Comparison of ENCODE assay signal across 19 cellular contexts in genomic region chr1:42179275-42179674, GRCh38. TPM values are rescaled to one million over a fixed set of nuclear protein-coding genes. Genes with fewer than 3 reads are reported as not detected.
DNase-seq lines count a peak whose midpoint lies in the region; FAIRE-seq and TF ChIP-seq lines count a peak whose summit lies in the region.
"Had no signal": no experiment of that assay in that cellular context is flagged by ENCODE, and none has a peak within 500 bp of the region (broad histone marks: within the 10 kb centered on the region; RNA-seq: fewer than 3 reads in every experiment).

No MANE protein-coding gene starts in this region.

- no peak overlapping the region for H3K4me2 ChIP-seq in endothelial cell of umbilical vein (ENCODE audit: insufficient read depth, low read length)

- BruUV-seq in endothelial cell of umbilical vein (replicated peaks; lab: Mats Ljungman, UMichigan) = no TSS peak

- dilution Hi-C loops in endothelial cell of umbilical vein (cut with MboI; ENCODE audit: extremely low pct_ligation_motif_present, low sequenced_read_pairs) = no loop called here

- intact Hi-C loops in endothelial cell of umbilical vein (cut with micrococcal nuclease) = loop anchor here (10.0 kb wide), 1 partner anchor 476 kb away; the partner anchor contains the start of gene PPIH

- no peak for TF ChIP-seq CTCF in endothelial cell of umbilical vein (IDR thresholded peaks at IDR 0.05; ENCODE audit: extremely low read depth in 1 of 2, insufficient read depth in 1 of 2, low read depth in 1 of 2, low read length in 2 of 2)
- no peak for TF ChIP-seq CTCF in retinal pigment epithelial cell (conservative IDR thresholded peaks at IDR 0.05; ENCODE audit: low read depth, low read length)
- no peak for TF ChIP-seq CTCF in osteocyte (IDR thresholded peaks at IDR 0.05)
- TF ChIP-seq CTCF in chondrocyte (IDR thresholded peaks at IDR 0.05) = no peak

- no peak for TF ChIP-seq POLR2A in endothelial cell of umbilical vein (IDR thresholded peaks at IDR 0.05; ENCODE audit: low read depth, low read length)

- CTCF ChIA-PET in endothelial cell of umbilical vein (lab: Charles Lee) = interaction anchor here (3.0 kb wide), 1 partner anchor 155 kb away, joined by 19 read pairs; the partner anchor contains the start of gene FOXJ3

- H2AFZ ChIP-seq in endothelial cell of umbilical vein (ENCODE audit: low read depth, low read length) = no peak overlapping the region

- no peaks in the 10 kb centered on the region for H3K79me2 ChIP-seq in endothelial cell of umbilical vein (ENCODE audit: control insufficient read depth, insufficient read depth, low read length)

- peak; percentile 40 for FAIRE-seq in endothelial cell of umbilical vein (lab: Jason Lieb, UNC)

- peak; percentile 25 for DNase-seq in DMS79 treated with DMSO at 0.1 percent for 48 hours (lab: John Stamatoyannopoulos, UW)
- DNase-seq in DMS79 (lab: John Stamatoyannopoulos, UW) = no peak
- DNase-seq in NCI-H526 treated with DMSO at 0.1 percent for 48 hours (lab: John Stamatoyannopoulos, UW) = peak; percentile 54
- DNase-seq in endothelial cell of umbilical vein (ENCODE audit: low read depth, low spot score) = peak; percentile 6
- peak; percentile 69 for DNase-seq in retinal pigment epithelial cell (ENCODE audit: low read depth)
- DNase-seq in osteocyte (ENCODE audit: extremely low spot score, unreplicated experiment) = no peak
- no peak for DNase-seq in HK-2 (ENCODE audit: unreplicated experiment)
- DNase-seq in chondrocyte (ENCODE audit: low spot score) = no peak
- DNase-seq: activated CD4-positive, CD25-positive, alpha-beta regulatory T cell treated with anti-CD3 and anti-CD28 coated beads, Interleukin-2, amount 50 U/mL, for 72 hours; Caco-2; esophagus squamous epithelium; left lung; MG63; NCI-H2107; posterior cingulate gyrus; T-helper 1 cell had no signal

- no peak overlapping the region for H3K9ac ChIP-seq in endothelial cell of umbilical vein (replicated peaks; ENCODE audit: extremely low read depth, insufficient read depth, low read length)

- no peaks in the 10 kb centered on the region for H3K27me3 ChIP-seq in endothelial cell of umbilical vein (ENCODE audit: control insufficient read depth in 2 of 2, insufficient read depth in 2 of 2, low read length in 2 of 2)
- H3K27me3 ChIP-seq: esophagus squamous epithelium, left lung, MG63 had no signal

- POLR2A ChIA-PET in endothelial cell of umbilical vein (lab: Charles Lee) = no interaction called here

- H3K4me1 Mint-ChIP-seq in osteocyte (ENCODE audit: unreplicated experiment) (peaks cover 4% of the 10 kb centered on the region), chondrocyte (ENCODE audit: low read depth) (peaks cover 17% of the 10 kb centered on the region)

- H3K27ac ChIP-seq in endothelial cell of umbilical vein (ENCODE audit: insufficient read depth, low read depth, low read length) = no peak overlapping the region
- H3K27ac ChIP-seq: 22Rv1, esophagus squamous epithelium, left lung had no signal

- H3K9me3 Mint-ChIP-seq in osteocyte (ENCODE audit: unreplicated experiment) (no peaks in the 10 kb centered on the region), chondrocyte (ENCODE audit: low read depth) (no peaks in the 10 kb centered on the region)

- no peaks in the 10 kb centered on the region for H4K20me1 ChIP-seq in endothelial cell of umbilical vein (replicated peaks; ENCODE audit: control insufficient read depth, extremely low read depth, insufficient read depth, low read length)

- H3K36me3 Mint-ChIP-seq in osteocyte (ENCODE audit: unreplicated experiment) (peaks cover 2% of the 10 kb centered on the region), chondrocyte (ENCODE audit: low read depth) (peaks cover 5% of the 10 kb centered on the region)

- H3K4me1 ChIP-seq in endothelial cell of umbilical vein (ENCODE audit: control insufficient read depth, extremely low read depth, insufficient read depth, low read length) = peaks cover 19% of the 10 kb centered on the region

- H3K4me3 ChIP-seq in endothelial cell of umbilical vein (replicated peaks in 1 of 3; ENCODE audit: insufficient read depth in 1 of 3, low read depth in 1 of 3, low read length in 3 of 3) (no peak overlapping the region), retinal pigment epithelial cell (ENCODE audit: low read length) (no peak overlapping the region)
- H3K4me3 ChIP-seq: esophagus squamous epithelium, left lung, MG63 had no signal

- H3K27me3 Mint-ChIP-seq in osteocyte (ENCODE audit: unreplicated experiment) = no peaks in the 10 kb centered on the region
- no peaks in the 10 kb centered on the region for H3K27me3 Mint-ChIP-seq in chondrocyte (ENCODE audit: low read depth)

- H3K9me1 ChIP-seq in endothelial cell of umbilical vein (replicated peaks; ENCODE audit: control insufficient read depth, extremely low read depth, insufficient read depth, low read length) = no peaks in the 10 kb centered on the region

- H3K27ac Mint-ChIP-seq in osteocyte (ENCODE audit: unreplicated experiment) (no peak overlapping the region), chondrocyte (ENCODE audit: unreplicated experiment) (no peak overlapping the region)

- H3K36me3 ChIP-seq in endothelial cell of umbilical vein (ENCODE audit: control insufficient read depth in 2 of 2, extremely low read depth in 1 of 2, insufficient read depth in 2 of 2, low read length in 2 of 2) = no peaks in the 10 kb centered on the region

- H3K4me3 Mint-ChIP-seq in osteocyte (ENCODE audit: unreplicated experiment) (no peak overlapping the region), chondrocyte (ENCODE audit: unreplicated experiment) (no peak overlapping the region)

- H3K9me3 ChIP-seq in endothelial cell of umbilical vein (replicated peaks; ENCODE audit: control insufficient read depth, insufficient read depth, low read length) = no peaks in the 10 kb centered on the region
- H3K9me3 ChIP-seq: Caco-2, esophagus squamous epithelium, left lung, MG63 had no signal

TF ChIP-seq in endothelial cell of umbilical vein, 7 proteins besides CTCF, POLR2A, EP300 and RAD21:
- TF ChIP-seq JUN (IDR thresholded peaks at IDR 0.05; ENCODE audit: borderline replicate concordance, insufficient read depth, insufficient read length, low read depth) (no peak), GATA2 (IDR thresholded peaks at IDR 0.05; ENCODE audit: insufficient read depth, insufficient read length, low read depth, low read length) (no peak), EZH2 (IDR thresholded peaks at IDR 0.05; ENCODE audit: borderline replicate concordance, low read depth, low read length, severe bottlenecking) (no peak), FOS (IDR thresholded peaks at IDR 0.05; ENCODE audit: borderline replicate concordance, insufficient read depth, low read length) (no peak), MYC (IDR thresholded peaks at IDR 0.05; ENCODE audit: low read depth, low read length) (no peak), MAX (IDR thresholded peaks at IDR 0.05; ENCODE audit: insufficient read depth, insufficient read length) (no peak), POLR2AphosphoS5 (IDR thresholded peaks at IDR 0.05; ENCODE audit: insufficient read depth, low read depth, low read length) (no peak)

RNA-seq across cellular contexts. Expression of gene GUCA2A, which starts 14.7 kb away (rescaled TPM):
- total RNA-seq in endothelial cell of umbilical vein = not detected in 2 replicates
- polyA plus RNA-seq in endothelial cell of umbilical vein = not detected in 2 replicates
- polyA plus RNA-seq in endothelial cell of umbilical vein (2011; cell fraction: cytosol; rRNA removed) = not detected in 2 replicates
- polyA plus RNA-seq in endothelial cell of umbilical vein (2011; cell fraction: nucleus; rRNA removed) = not detected in 2 replicates
- not detected in 2 replicates for polyA plus RNA-seq in endothelial cell of umbilical vein (2012)
- polyA minus RNA-seq in endothelial cell of umbilical vein = not detected in 2 replicates
- not detected for polyA minus RNA-seq in endothelial cell of umbilical vein (2011; cell fraction: cytosol; rRNA and poly(A)+ RNA removed)
- polyA minus RNA-seq in endothelial cell of umbilical vein (2011; cell fraction: nucleus; rRNA and poly(A)+ RNA removed) = not detected in 2 replicates
- total RNA-seq in osteocyte = not detected in 2 replicates
- not detected in 3 replicates for total RNA-seq in chondrocyte
- total RNA-seq: dermis microvascular lymphatic vessel endothelial cell, esophagus squamous epithelium, left lung had no signal

RNA-seq across cellular contexts. Expression of gene GUCA2B, which starts 26.1 kb away (rescaled TPM):
- total RNA-seq in endothelial cell of umbilical vein = not detected in 2 replicates
- not detected in 2 replicates for polyA plus RNA-seq in endothelial cell of umbilical vein
- polyA plus RNA-seq in endothelial cell of umbilical vein (2011; cell fraction: cytosol; rRNA removed) = not detected in 2 replicates
- not detected in 2 replicates for polyA plus RNA-seq in endothelial cell of umbilical vein (2011; cell fraction: nucleus; rRNA removed)
- polyA plus RNA-seq in endothelial cell of umbilical vein (2012) = not detected in 2 replicates
- not detected in 2 replicates for polyA minus RNA-seq in endothelial cell of umbilical vein
- not detected for polyA minus RNA-seq in endothelial cell of umbilical vein (2011; cell fraction: cytosol; rRNA and poly(A)+ RNA removed)
- not detected in 2 replicates for polyA minus RNA-seq in endothelial cell of umbilical vein (2011; cell fraction: nucleus; rRNA and poly(A)+ RNA removed)
- not detected in 2 replicates for total RNA-seq in osteocyte
- not detected in 3 replicates for total RNA-seq in chondrocyte
- total RNA-seq: dermis microvascular lymphatic vessel endothelial cell, esophagus squamous epithelium, left lung, subcutaneous adipose tissue had no signal

Comparison
In these comparisons a context has a peak if more than half of its experiments do, and no peak if none do; other contexts are left out.
1. DNase-seq: peak in DMS79 treated with DMSO at 0.1 percent for 48 hours (single experiment), NCI-H526 treated with DMSO at 0.1 percent for 48 hours (single experiment), endothelial cell of umbilical vein (single experiment) and retinal pigment epithelial cell (single experiment); none in DMS79 (single experiment), osteocyte (single experiment), HK-2 (single experiment) and chondrocyte (single experiment).